ENCODE assay signal across 1 cellular context in genomic region chr13:97257800-97258799, GRCh38.
A peak's percentile ranks its signal among the peaks of the same experiment; 100 is the strongest.
TF ChIP-seq lines count a peak whose summit lies in the region.

No MANE protein-coding gene starts in this region.

TF ChIP-seq in HepG2, 621 proteins besides CTCF, POLR2A, EP300 and RAD21 (continued from another document and continues in another):
- TF ChIP-seq ZNF383 (CRISPR knock-in tag; IDR thresholded peaks at IDR 0.05; ENCODE audit: borderline replicate concordance) (no peak), ZNF768 (CRISPR knock-in tag; IDR thresholded peaks at IDR 0.05) (no peak), GABPB1 (CRISPR knock-in tag; IDR thresholded peaks at IDR 0.05) (no peak), ZBTB46 (CRISPR knock-in tag; IDR thresholded peaks at IDR 0.05; ENCODE audit: borderline replicate concordance) (no peak), MATR3 (CRISPR knock-in tag; IDR thresholded peaks at IDR 0.05) (no peak), GLMP (CRISPR knock-in tag; IDR thresholded peaks at IDR 0.05; ENCODE audit: borderline replicate concordance) (no peak), NFIC (IDR thresholded peaks at IDR 0.05; ENCODE audit: low read length) (no peak; the same call in 1 of the 2 replicates), ETV5 (CRISPR knock-in tag; IDR thresholded peaks at IDR 0.05; ENCODE audit: borderline replicate concordance) (peak; percentile 44; the same call in 1 of the 2 replicates), ZNF703 (CRISPR knock-in tag; IDR thresholded peaks at IDR 0.05; ENCODE audit: borderline replicate concordance) (no peak), FOXA3 (CRISPR knock-in tag; IDR thresholded peaks at IDR 0.05) (peak; percentile 80), ZNF230 (CRISPR knock-in tag; IDR thresholded peaks at IDR 0.05) (no peak), ZNF639 (CRISPR knock-in tag; conservative IDR thresholded peaks at IDR 0.05) (no peak), ARID2 (CRISPR knock-in tag; IDR thresholded peaks at IDR 0.05; ENCODE audit: borderline replicate concordance) (no peak), ZBTB25 (CRISPR knock-in tag; IDR thresholded peaks at IDR 0.05) (peak; percentile 24), ZBED4 (CRISPR knock-in tag; IDR thresholded peaks at IDR 0.05; ENCODE audit: borderline replicate concordance) (no peak), ZSCAN30 (CRISPR knock-in tag; IDR thresholded peaks at IDR 0.05) (no peak), RFXAP (CRISPR knock-in tag; IDR thresholded peaks at IDR 0.05; ENCODE audit: borderline replicate concordance) (peak; percentile 93), ZNF138 (CRISPR knock-in tag; IDR thresholded peaks at IDR 0.05; ENCODE audit: low read depth) (no peak), ZNF775 (CRISPR knock-in tag; IDR thresholded peaks at IDR 0.05; ENCODE audit: borderline replicate concordance) (no peak), ZKSCAN8 (CRISPR knock-in tag; IDR thresholded peaks at IDR 0.05; ENCODE audit: borderline replicate concordance) (0 out of 2 replicates have a peak, but pooled peaks have one; percentile 12), FOXK2 (IDR thresholded peaks at IDR 0.05) (no peak), MZF1 (CRISPR knock-in tag; IDR thresholded peaks at IDR 0.05; ENCODE audit: borderline replicate concordance) (no peak), YEATS2 (CRISPR knock-in tag; IDR thresholded peaks at IDR 0.05; ENCODE audit: borderline replicate concordance) (no peak), RARA (CRISPR knock-in tag; IDR thresholded peaks at IDR 0.05) (peak; percentile 69), ATF2 (CRISPR knock-in tag; IDR thresholded peaks at IDR 0.05) (no peak), FOSL2 (CRISPR knock-in tag; IDR thresholded peaks at IDR 0.05) (peak; percentile 92), ZNF777 (CRISPR knock-in tag; IDR thresholded peaks at IDR 0.05) (no peak), TCF7 (IDR thresholded peaks at IDR 0.05; ENCODE audit: low read depth) (peak; percentile 71), ZBTB39 (CRISPR knock-in tag; IDR thresholded peaks at IDR 0.05) (no peak), ZNF614 (CRISPR knock-in tag; IDR thresholded peaks at IDR 0.05; ENCODE audit: borderline replicate concordance) (0 out of 2 replicates have a peak, but pooled peaks have one; percentile 36), CREB3 (CRISPR knock-in tag; IDR thresholded peaks at IDR 0.05) (no peak), ZSCAN25 (CRISPR knock-in tag; IDR thresholded peaks at IDR 0.05) (no peak), ZNF18 (CRISPR knock-in tag; IDR thresholded peaks at IDR 0.05; ENCODE audit: insufficient replicate concordance) (no peak), THAP9 (CRISPR knock-in tag; IDR thresholded peaks at IDR 0.05; ENCODE audit: borderline replicate concordance) (0 out of 2 replicates have a peak, but pooled peaks have one; percentile 34), BCL6 (CRISPR knock-in tag; IDR thresholded peaks at IDR 0.05) (peak; percentile 82), HINFP (CRISPR knock-in tag; IDR thresholded peaks at IDR 0.05; ENCODE audit: low read depth) (no peak), E2F1 (CRISPR knock-in tag; IDR thresholded peaks at IDR 0.05) (no peak), HOXA3 (CRISPR knock-in tag; IDR thresholded peaks at IDR 0.05) (0 out of 2 replicates have a peak, but pooled peaks have one; percentile 33)
